In the genomic region with DNA sequence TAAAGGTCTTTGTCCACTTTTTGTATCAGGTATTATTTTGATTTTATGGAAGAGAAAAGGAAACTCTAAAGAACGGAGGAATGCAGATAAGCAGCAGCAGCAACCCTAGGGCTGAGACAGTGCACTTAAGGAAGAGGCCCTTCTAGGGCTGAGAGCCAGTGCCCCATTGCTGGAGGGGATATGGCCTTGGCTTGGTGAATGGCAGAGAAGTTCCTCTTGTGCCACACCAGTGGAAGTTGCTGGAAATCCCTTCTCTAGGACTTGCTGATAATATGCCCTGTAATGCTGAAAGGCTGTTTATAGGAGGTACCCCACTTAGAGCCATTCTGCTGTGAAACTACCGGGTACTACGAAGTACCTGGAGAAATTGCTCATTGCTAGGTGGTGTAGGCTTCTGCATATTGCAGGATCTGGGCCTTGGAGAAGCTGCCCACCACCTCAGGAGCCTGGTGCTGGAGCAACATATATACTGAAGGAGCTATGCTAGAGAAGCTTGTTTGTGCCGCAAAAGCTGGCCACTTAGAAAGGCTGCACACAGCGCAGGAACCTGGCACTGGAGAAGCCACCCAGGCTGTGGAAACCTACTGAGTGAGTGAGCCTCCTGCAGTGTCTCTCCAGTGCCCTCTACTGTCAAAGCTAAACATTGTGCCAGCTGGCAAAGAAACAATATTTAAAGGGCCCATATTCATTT, we compare ENCODE assay signal across 8 cellular contexts. TPM values are rescaled to one million over a fixed set of nuclear protein-coding genes. Genes with fewer than 3 reads are reported as not detected.
DNase-seq lines count a peak whose midpoint lies in the region; ATAC-seq and TF ChIP-seq lines count a peak whose summit lies in the region.

No MANE protein-coding gene starts in this region.

- H3K9me3 ChIP-seq in parathyroid adenoma (ENCODE audit: control insufficient read depth, low read length): no peaks in the 10 kb centered on the region
- H3K9me3 ChIP-seq in aorta (ENCODE audit: control insufficient read depth, low read length): no peaks in the 10 kb centered on the region

- no peak overlapping the region for H3K4me2 ChIP-seq in parathyroid adenoma (ENCODE audit: low read length)

- intact Hi-C loops in aorta (cut with DNase I): loop anchor here in 1 of 2 donors (5.0 to 10.0 kb wide), 2 partner anchors 152 to 186 kb away; no protein-coding TSS in a partner anchor

- peaks cover 3% of the 10 kb centered on the region for H3K27me3 Mint-ChIP-seq in activated T-helper 17 cell treated with anti-CD3 and anti-CD28 coated beads, Interleukin-2, amount 50 U/mL, for 72 hours

- H3K4me3 Mint-ChIP-seq in activated T-helper 17 cell treated with anti-CD3 and anti-CD28 coated beads, Interleukin-2, amount 50 U/mL, for 72 hours: no peak overlapping the region

- TF ChIP-seq CTCF in LNCAP (IDR thresholded peaks at IDR 0.05) (peak; percentile 94), foreskin fibroblast (IDR thresholded peaks at IDR 0.05; ENCODE audit: low read depth, low read length) (peak; percentile 84), parathyroid adenoma (IDR thresholded peaks at IDR 0.05) (peak; percentile 95)

- 49 to 56% methylated on average over 5 of the region's 5 CpGs for WGBS in aorta, 2 donors

- no peaks in the 10 kb centered on the region for H3K36me3 Mint-ChIP-seq in activated T-helper 17 cell treated with anti-CD3 and anti-CD28 coated beads, Interleukin-2, amount 50 U/mL, for 72 hours (ENCODE audit: low read depth)

- H3K79me2 ChIP-seq in parathyroid adenoma: no peaks in the 10 kb centered on the region

- H3K36me3 ChIP-seq in parathyroid adenoma (ENCODE audit: control insufficient read depth, insufficient read depth, low read length) (no peaks in the 10 kb centered on the region), aorta (ENCODE audit: control insufficient read depth in 1 of 2, insufficient read depth in 2 of 2, low read length in 1 of 2) (no peaks in the 10 kb centered on the region)

- H3K4me1 Mint-ChIP-seq in activated T-helper 17 cell treated with anti-CD3 and anti-CD28 coated beads, Interleukin-2, amount 50 U/mL, for 72 hours: no peaks in the 10 kb centered on the region

- H3K9ac ChIP-seq in parathyroid adenoma: no peak overlapping the region

- peak; percentile 85 for ATAC-seq in GM21737 (IDR thresholded peaks at IDR 0.05; ENCODE audit: unreplicated experiment)
- ATAC-seq in activated T-helper 17 cell treated with anti-CD3 and anti-CD28 coated beads, Interleukin-2, amount 50 U/mL, for 72 hours (replicated peaks): peak; percentile 99
- peak; percentile 85 for ATAC-seq in aorta (ENCODE audit: low FRiP score)

- H2AFZ ChIP-seq in parathyroid adenoma: peak overlapping the region; percentile 36

- DNase-seq in ELF-1 (ENCODE audit: low read depth, low spot score) (peak; percentile 56), RPMI8226 (peak; percentile 80), foreskin fibroblast (peak; percentile 63 to 86), aorta (peak in 1 of 2 donors; percentile 72)

- H3K27me3 ChIP-seq in parathyroid adenoma (ENCODE audit: control insufficient read depth, insufficient read depth, low read length): no peaks in the 10 kb centered on the region
- peaks cover 0 to 2% of the 10 kb centered on the region in 2 donors for H3K27me3 ChIP-seq in aorta (ENCODE audit: control insufficient read depth in 1 of 2, insufficient read depth in 2 of 2, low read length in 1 of 2)

- H3K4me3 ChIP-seq in foreskin fibroblast (ENCODE audit: low read depth in 1 of 2, low read length in 2 of 2) (no peak overlapping the region), parathyroid adenoma (ENCODE audit: low read depth, low read length) (no peak overlapping the region), aorta (ENCODE audit: low read length in 2 of 2) (no peak overlapping the region)

- H3K27ac ChIP-seq in parathyroid adenoma (no peak overlapping the region), aorta (ENCODE audit: low read depth in 1 of 2, low read length in 2 of 2) (no peak overlapping the region)

- H3K4me1 ChIP-seq in parathyroid adenoma (no peaks in the 10 kb centered on the region), aorta (ENCODE audit: control insufficient read depth in 1 of 2, insufficient read depth in 2 of 2, low read length in 2 of 2) (no peaks in the 10 kb centered on the region)

- no peaks in the 10 kb centered on the region for H3K9me3 Mint-ChIP-seq in activated T-helper 17 cell treated with anti-CD3 and anti-CD28 coated beads, Interleukin-2, amount 50 U/mL, for 72 hours

- H3K27ac Mint-ChIP-seq in activated T-helper 17 cell treated with anti-CD3 and anti-CD28 coated beads, Interleukin-2, amount 50 U/mL, for 72 hours: no peak overlapping the region

RNA-seq across cellular contexts. Expression of gene UBTD2, which starts 9.6 kb away (rescaled TPM):
- 1 to 10 TPM; 7.7 to 8.3 TPM for total RNA-seq in activated T-helper 17 cell treated with anti-CD3 and anti-CD28 coated beads, Interleukin-2, amount 50 U/mL, for 72 hours
- 10 to 100 TPM; 17.0 to 21.1 TPM for total RNA-seq in aorta
- polyA plus RNA-seq in aorta: 10 to 100 TPM in 1 of 2 donors, 1 to 10 TPM in 1; 8.8 to 16.3 TPM
